ENCODE assay signal across 1 cellular context in genomic region chr5:172765766-172766286, GRCh38.
TF ChIP-seq lines count a peak whose summit lies in the region.

No MANE protein-coding gene starts in this region.

TF ChIP-seq in HEK293, 187 proteins besides CTCF, POLR2A, EP300 and RAD21 (continued from another document):
- TF ChIP-seq INSM2 (tag by site-specific recombination; IDR thresholded peaks at IDR 0.05) (no peak), ZNF324 (tag by site-specific recombination; IDR thresholded peaks at IDR 0.05) (peak; percentile 47; the same call in 1 of the 2 replicates), HOXC10 (CRISPR knock-in tag; IDR thresholded peaks at IDR 0.05) (no peak), ZBTB26 (tag by site-specific recombination; optimal IDR thresholded peaks at IDR 0.05) (peak; percentile 14), BCL11A (tag by site-specific recombination; IDR thresholded peaks at IDR 0.05; ENCODE audit: low read depth) (0 out of 2 replicates have a peak, but pooled peaks have one; percentile 11), SP3 (tag by site-specific recombination; IDR thresholded peaks at IDR 0.05) (no peak), ZNF529 (tag by site-specific recombination; IDR thresholded peaks at IDR 0.05; ENCODE audit: insufficient replicate concordance) (no peak), ZNF18 (tag by site-specific recombination; IDR thresholded peaks at IDR 0.05) (no peak; the same call in 1 of the 2 replicates), PRDM4 (tag by site-specific recombination; IDR thresholded peaks at IDR 0.05) (peak; percentile 91), TCF7L2 (IDR thresholded peaks at IDR 0.05; ENCODE audit: borderline replicate concordance, low read depth, low read length) (no peak), ZNF174 (tag by site-specific recombination; IDR thresholded peaks at IDR 0.05) (no peak), TRIM28 (IDR thresholded peaks at IDR 0.05; ENCODE audit: borderline replicate concordance, low read length) (no peak; the same call in 1 of the 2 replicates), ZNF514 (tag by site-specific recombination; IDR thresholded peaks at IDR 0.05) (no peak), ZNF629 (tag by site-specific recombination; IDR thresholded peaks at IDR 0.05) (peak; percentile 46), SP7 (tag by site-specific recombination; IDR thresholded peaks at IDR 0.05) (peak; percentile 63; the same call in 1 of the 2 replicates), ZNF169 (tag by site-specific recombination; IDR thresholded peaks at IDR 0.05) (no peak), ZNF121 (tag by site-specific recombination; IDR thresholded peaks at IDR 0.05) (peak; percentile 87), ZNF433 (tag by site-specific recombination; IDR thresholded peaks at IDR 0.05; ENCODE audit: low read depth) (no peak), PRDM6 (tag by site-specific recombination; IDR thresholded peaks at IDR 0.05) (0 out of 2 replicates have a peak, but pooled peaks have one; percentile 48), ZBTB20 (tag by site-specific recombination; IDR thresholded peaks at IDR 0.05) (no peak), ZNF280C (tag by site-specific recombination; IDR thresholded peaks at IDR 0.05) (no peak), ZNF623 (tag by site-specific recombination; IDR thresholded peaks at IDR 0.05) (peak; percentile 16; the same call in 1 of the 2 replicates), ZNF513 (tag by site-specific recombination; IDR thresholded peaks at IDR 0.05) (peak; percentile 39; the same call in 1 of the 2 replicates), ZNF10 (tag by site-specific recombination; IDR thresholded peaks at IDR 0.05) (no peak), ZSCAN30 (tag by site-specific recombination; IDR thresholded peaks at IDR 0.05) (peak; percentile 83), ZNF549 (tag by site-specific recombination; IDR thresholded peaks at IDR 0.05) (no peak), ZNF366 (tag by site-specific recombination; conservative IDR thresholded peaks at IDR 0.05) (peak; percentile 78), ZSCAN5A (tag by site-specific recombination; IDR thresholded peaks at IDR 0.05) (no peak), GLI4 (tag by site-specific recombination; IDR thresholded peaks at IDR 0.05) (peak; percentile 81; the same call in 1 of the 2 replicates), ZNF843 (tag by site-specific recombination; IDR thresholded peaks at IDR 0.05) (no peak), ZNF600 (tag by site-specific recombination; IDR thresholded peaks at IDR 0.05) (no peak), ZNF76 (tag by site-specific recombination; IDR thresholded peaks at IDR 0.05; ENCODE audit: borderline replicate concordance, low read depth) (peak; percentile 48; the same call in 1 of the 2 replicates), ZNF223 (tag by site-specific recombination; IDR thresholded peaks at IDR 0.05) (no peak), ZNF501 (tag by site-specific recombination; IDR thresholded peaks at IDR 0.05) (no peak; the same call in 1 of the 2 replicates), ZFP69B (tag by site-specific recombination; IDR thresholded peaks at IDR 0.05) (peak; percentile 9; the same call in 1 of the 2 replicates), ZNF146 (tag by site-specific recombination; IDR thresholded peaks at IDR 0.05) (no peak), ZNF518A (tag by site-specific recombination; conservative IDR thresholded peaks at IDR 0.05; ENCODE audit: low read depth) (no peak), ZNF24 (tag by site-specific recombination; IDR thresholded peaks at IDR 0.05) (peak; percentile 78; the same call in 1 of the 2 replicates)
TF ChIP-seq in HEK293: peak in this region for 28.
